ENCODE assay signal across 5 cellular contexts in the genomic region with DNA sequence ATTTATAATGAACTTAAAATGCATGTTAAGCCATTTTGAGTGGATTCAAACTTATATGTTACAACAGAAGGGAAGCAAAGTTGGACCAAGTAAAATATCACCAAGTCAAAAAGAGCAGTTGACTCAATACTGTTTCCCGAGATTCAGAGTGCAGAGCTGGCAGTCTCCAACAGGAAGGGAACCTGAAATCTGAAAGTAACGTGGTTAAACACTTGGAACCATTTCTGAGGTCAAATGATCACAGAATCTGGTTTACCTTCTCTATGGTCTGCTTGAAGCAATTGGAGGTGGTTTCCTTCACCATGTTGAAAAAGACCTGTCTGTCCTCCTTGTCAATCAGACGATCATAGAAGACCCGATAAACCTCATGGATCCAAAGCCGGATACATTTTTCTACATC.
"Had no signal": no experiment of that assay in that cellular context is flagged by ENCODE, and none has a peak within 500 bp of the region (broad histone marks: within the 10 kb centered on the region; RNA-seq: fewer than 3 reads in every experiment).

No MANE protein-coding gene starts in this region.

- H3K4me2 ChIP-seq: GM23338 had no signal

- H3K4me3 ChIP-seq: GM23338, K562 had no signal

- H3K4me3 Mint-ChIP-seq: GM23338, H9 had no signal

- H3K27ac Mint-ChIP-seq: GM23338, H9 had no signal

- H3K4me1 Mint-ChIP-seq: GM23338, H9 had no signal

- H2AFZ ChIP-seq: GM23338 had no signal

- DNase-seq: H9, HCEC 1CT, IMR-90 had no signal
